In genomic region chr1:7658127-7658498, GRCh38 we compare ENCODE assay signal across 16 cellular contexts.
DNase-seq lines count a peak whose midpoint lies in the region; ATAC-seq and TF ChIP-seq lines count a peak whose summit lies in the region.
"Had no signal": no experiment of that assay in that cellular context is flagged by ENCODE, and none has a peak within 500 bp of the region (broad histone marks: within the 10 kb centered on the region; RNA-seq: fewer than 3 reads in every experiment).

No MANE protein-coding gene starts in this region.

- CTCF ChIA-PET in HEK293 (lab: Yijun Ruan, JAX) = interaction anchor here (1.2 kb wide), 1 partner anchor 9 kb away, joined by 5 read pairs; no protein-coding TSS in a partner anchor

- no peaks in the 10 kb centered on the region for H3K4me1 ChIP-seq in HEK293 (ENCODE audit: control insufficient read depth, insufficient read depth, low read length)

- peak; percentile 29 for ATAC-seq in Right ventricle myocardium inferior
- ATAC-seq in left ventricle myocardium superior = peak; percentile 61
- no peak for ATAC-seq in GM21360 (IDR thresholded peaks at IDR 0.05; ENCODE audit: unreplicated experiment)
- no peak for ATAC-seq in stimulated activated effector memory CD8-positive, alpha-beta T cell treated with anti-CD3 and anti-CD28 coated beads, Interleukin-12 subunit alpha, Interleukin-12 subunit beta, amount 100 ng/mL, for 72 hours
- ATAC-seq: CD8-positive, alpha-beta T cell; HCT116 had no signal

- DNase-seq in Right ventricle myocardium inferior (ENCODE audit: missing footprints) (peak; percentile 11), cardiac septum (ENCODE audit: low spot score) (no peak), left ventricle myocardium superior (no peak), NCI-H2029 treated with DMSO at 0.1 percent for 48 hours (lab: John Stamatoyannopoulos, UW) (no peak)
- DNase-seq in stimulated activated effector memory CD8-positive, alpha-beta T cell treated with anti-CD3 and anti-CD28 coated beads, Interleukin-12 subunit alpha, Interleukin-12 subunit beta, amount 100 ng/mL, for 72 hours (ENCODE audit: low spot score in 2 of 2) = no peak
- DNase-seq: 8988T, Calu3, GOT3, H7, IMR-90 had no signal

- H3K4me3 ChIP-seq in HEK293 (ENCODE audit: low read depth, low read length) = no peak overlapping the region
- H3K4me3 ChIP-seq: BLaER1 treated with 17β-estradiol and CSF1 and Interleukin-3, amounts not matched to agents 10 nM and 100 nM had no signal

- H3K36me3 Mint-ChIP-seq in stimulated activated effector memory CD8-positive, alpha-beta T cell treated with anti-CD3 and anti-CD28 coated beads, Interleukin-12 subunit alpha, Interleukin-12 subunit beta, amount 100 ng/mL, for 72 hours = no peaks in the 10 kb centered on the region
- H3K36me3 Mint-ChIP-seq: CD8-positive, alpha-beta T cell had no signal

- H3K9me3 Mint-ChIP-seq in stimulated activated effector memory CD8-positive, alpha-beta T cell treated with anti-CD3 and anti-CD28 coated beads, Interleukin-12 subunit alpha, Interleukin-12 subunit beta, amount 100 ng/mL, for 72 hours = no peaks in the 10 kb centered on the region
- H3K9me3 Mint-ChIP-seq: CD8-positive, alpha-beta T cell had no signal

- no peaks in the 10 kb centered on the region for H3K9me3 ChIP-seq in HEK293 (ENCODE audit: control insufficient read depth, insufficient read depth, low read depth, low read length)

- peaks cover 5% of the 10 kb centered on the region for H3K4me1 Mint-ChIP-seq in stimulated activated effector memory CD8-positive, alpha-beta T cell treated with anti-CD3 and anti-CD28 coated beads, Interleukin-12 subunit alpha, Interleukin-12 subunit beta, amount 100 ng/mL, for 72 hours
- H3K4me1 Mint-ChIP-seq: B cell had no signal

- POLR2A ChIA-PET in HEK293 (lab: Yijun Ruan, JAX) = no interaction called here

- intact Hi-C loops in Right ventricle myocardium inferior (cut with DNase I) = no loop called here
- intact Hi-C loops in cardiac septum (cut with DNase I) = no loop called here
- intact Hi-C loops in left ventricle myocardium superior (cut with micrococcal nuclease) = no loop called here

- H3K36me3 ChIP-seq in HEK293 (ENCODE audit: control insufficient read depth in 2 of 2, insufficient read depth in 1 of 2, low read length in 2 of 2) = no peaks in the 10 kb centered on the region
- H3K36me3 ChIP-seq: BLaER1 treated with 17β-estradiol and CSF1 and Interleukin-3, amounts not matched to agents 10 nM and 100 nM had no signal

- TF ChIP-seq CTCF in HEK293 (tag by site-specific recombination; IDR thresholded peaks at IDR 0.05) = no peak

- H3K4me3 Mint-ChIP-seq in stimulated activated effector memory CD8-positive, alpha-beta T cell treated with anti-CD3 and anti-CD28 coated beads, Interleukin-12 subunit alpha, Interleukin-12 subunit beta, amount 100 ng/mL, for 72 hours = no peak overlapping the region
- H3K4me3 Mint-ChIP-seq: B cell; CD8-positive, alpha-beta T cell had no signal

- H3K27ac ChIP-seq in HEK293 (ENCODE audit: extremely low read depth, low read depth, low read length) = no peak overlapping the region
- H3K27ac ChIP-seq: BLaER1 treated with 17β-estradiol and CSF1 and Interleukin-3, amounts not matched to agents 10 nM and 100 nM had no signal

- H3K27ac Mint-ChIP-seq in stimulated activated effector memory CD8-positive, alpha-beta T cell treated with anti-CD3 and anti-CD28 coated beads, Interleukin-12 subunit alpha, Interleukin-12 subunit beta, amount 100 ng/mL, for 72 hours = no peak overlapping the region
- H3K27ac Mint-ChIP-seq: B cell; CD8-positive, alpha-beta T cell had no signal

TF ChIP-seq in HEK293, 187 proteins besides CTCF, POLR2A, EP300 and RAD21:
- TF ChIP-seq GLIS1 (tag by site-specific recombination; IDR thresholded peaks at IDR 0.05) (peak; percentile 16; the same call in 1 of the 2 replicates), ZNF157 (tag by site-specific recombination; IDR thresholded peaks at IDR 0.05) (no peak), ZIC2 (tag by site-specific recombination; IDR thresholded peaks at IDR 0.05) (peak; percentile 17; the same call in 1 of the 2 replicates), ZNF354C (tag by site-specific recombination; IDR thresholded peaks at IDR 0.05; ENCODE audit: borderline replicate concordance, low read depth) (no peak), ZNF621 (tag by site-specific recombination; IDR thresholded peaks at IDR 0.05) (no peak)

Comparison
In these comparisons a context has a peak if more than half of its experiments do, and no peak if none do; other contexts are left out.
1. ATAC-seq: peak in Right ventricle myocardium inferior (single experiment) and left ventricle myocardium superior (single experiment); none in GM21360 (single experiment) and stimulated activated effector memory CD8-positive, alpha-beta T cell treated with anti-CD3 and anti-CD28 coated beads, Interleukin-12 subunit alpha, Interleukin-12 subunit beta, amount 100 ng/mL, for 72 hours (single experiment).